In the genomic region with DNA sequence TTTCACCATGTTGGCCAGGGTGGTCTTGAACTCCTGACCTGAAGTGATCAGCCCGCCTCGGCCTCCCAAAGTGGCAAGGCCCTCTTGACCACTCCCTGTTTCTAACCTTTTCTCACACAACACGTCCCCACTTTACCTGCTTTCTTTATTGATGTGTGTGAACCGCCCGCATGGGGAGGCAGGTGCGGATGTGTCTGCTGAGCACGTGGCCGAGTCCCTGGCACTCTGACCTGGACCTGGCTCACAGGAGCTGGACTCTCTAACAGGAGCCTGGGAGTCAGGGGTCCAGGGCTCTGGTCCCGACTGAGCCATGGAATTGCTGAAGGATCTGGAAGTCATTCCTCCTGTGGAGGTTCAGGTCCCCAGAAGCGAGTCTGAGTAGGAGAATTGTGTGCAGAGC, we compare ENCODE assay signal across 2 cellular contexts.
TF ChIP-seq lines count a peak whose summit lies in the region.

No MANE protein-coding gene starts in this region.

TF ChIP-seq in HepG2, 621 proteins besides CTCF, POLR2A, EP300 and RAD21:
- TF ChIP-seq HNF4A (CRISPR knock-in tag; IDR thresholded peaks at IDR 0.05), result 0 out of 2 replicates have a peak, but pooled peaks have one; percentile 30
- no peak for TF ChIP-seq SP2 (CRISPR knock-in tag; IDR thresholded peaks at IDR 0.05)
- TF ChIP-seq MAX (IDR thresholded peaks at IDR 0.05), result peak; percentile 71
- peak; percentile 74; the same call in 1 of the 2 replicates for TF ChIP-seq PRDM15 (CRISPR knock-in tag; IDR thresholded peaks at IDR 0.05)
- no peak for TF ChIP-seq MNT (IDR thresholded peaks at IDR 0.05)
- TF ChIP-seq ZNF687 (CRISPR knock-in tag; IDR thresholded peaks at IDR 0.05), result peak; percentile 59
- TF ChIP-seq, protein P1, sequence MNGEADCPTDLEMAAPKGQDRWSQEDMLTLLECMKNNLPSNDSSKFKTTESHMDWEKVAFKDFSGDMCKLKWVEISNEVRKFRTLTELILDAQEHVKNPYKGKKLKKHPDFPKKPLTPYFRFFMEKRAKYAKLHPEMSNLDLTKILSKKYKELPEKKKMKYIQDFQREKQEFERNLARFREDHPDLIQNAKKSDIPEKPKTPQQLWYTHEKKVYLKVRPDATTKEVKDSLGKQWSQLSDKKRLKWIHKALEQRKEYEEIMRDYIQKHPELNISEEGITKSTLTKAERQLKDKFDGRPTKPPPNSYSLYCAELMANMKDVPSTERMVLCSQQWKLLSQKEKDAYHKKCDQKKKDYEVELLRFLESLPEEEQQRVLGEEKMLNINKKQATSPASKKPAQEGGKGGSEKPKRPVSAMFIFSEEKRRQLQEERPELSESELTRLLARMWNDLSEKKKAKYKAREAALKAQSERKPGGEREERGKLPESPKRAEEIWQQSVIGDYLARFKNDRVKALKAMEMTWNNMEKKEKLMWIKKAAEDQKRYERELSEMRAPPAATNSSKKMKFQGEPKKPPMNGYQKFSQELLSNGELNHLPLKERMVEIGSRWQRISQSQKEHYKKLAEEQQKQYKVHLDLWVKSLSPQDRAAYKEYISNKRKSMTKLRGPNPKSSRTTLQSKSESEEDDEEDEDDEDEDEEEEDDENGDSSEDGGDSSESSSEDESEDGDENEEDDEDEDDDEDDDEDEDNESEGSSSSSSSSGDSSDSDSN (CRISPR knock-in tag; IDR thresholded peaks at IDR 0.05), result peak; percentile 42; the same call in 1 of the 2 replicates
- TF ChIP-seq MYC (CRISPR knock-in tag; IDR thresholded peaks at IDR 0.05; ENCODE audit: borderline replicate concordance), result peak; percentile 30; the same call in 1 of the 2 replicates

TF ChIP-seq in H1, 55 proteins besides CTCF, POLR2A, EP300 and RAD21:
- no peak for TF ChIP-seq KDM5A (IDR thresholded peaks at IDR 0.05; ENCODE audit: low read length)
- no peak for TF ChIP-seq CBX8 (IDR thresholded peaks at IDR 0.05; ENCODE audit: borderline replicate concordance, low read depth, low read length)
